ENCODE assay signal across 8 cellular contexts in the genomic region with DNA sequence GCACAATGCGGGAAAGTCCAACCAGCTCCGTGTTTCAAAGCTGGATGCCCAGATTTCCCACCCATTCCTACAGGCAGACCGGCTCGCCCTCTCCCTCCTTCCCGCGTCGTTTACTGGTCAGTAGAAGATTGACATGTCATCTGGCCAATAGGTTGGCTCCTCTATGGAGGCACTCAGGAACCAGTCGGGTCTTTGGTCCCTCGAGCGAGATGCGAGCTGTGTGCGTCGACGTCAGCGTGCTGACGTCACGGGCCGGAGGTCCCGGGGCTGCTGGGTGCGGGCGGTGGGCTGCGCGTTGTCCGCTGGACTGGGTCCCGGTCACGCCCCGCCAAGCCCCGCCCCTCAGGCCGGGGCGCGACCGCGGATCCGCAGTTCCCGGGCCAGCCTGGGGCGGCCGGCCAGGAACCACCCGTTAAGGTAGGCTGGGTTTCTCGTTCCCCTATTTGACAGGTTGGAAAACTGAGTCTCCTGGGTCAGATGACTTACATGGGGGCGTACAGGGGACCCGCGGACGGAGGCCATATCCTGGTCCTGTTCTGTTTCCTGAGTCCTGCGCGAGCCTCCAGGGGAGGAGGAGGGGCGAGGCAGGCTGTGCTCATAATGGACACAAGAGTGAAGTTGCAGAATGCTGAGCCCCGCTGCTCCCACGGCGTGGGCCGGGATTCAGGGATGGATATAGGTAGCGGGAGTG. TPM values are rescaled to one million over a fixed set of nuclear protein-coding genes. Genes with fewer than 3 reads are reported as not detected.
DNase-seq lines count a peak whose midpoint lies in the region; ATAC-seq and TF ChIP-seq lines count a peak whose summit lies in the region.

TSS of gene STARD3NL (plus strand) at position 242 of the 691 bp plus-strand sequence. CDS start 29,260 bp downstream, outside the sequence.

- ATAC-seq in GM19467 (IDR thresholded peaks at IDR 0.05; ENCODE audit: unreplicated experiment) (peak; percentile 99), lower lobe of right lung (peak; percentile 99)

- peaks cover 29% of the 10 kb centered on the region for H3K4me1 ChIP-seq in CD8-positive, alpha-beta memory T cell (ENCODE audit: insufficient read depth, low read length)
- peaks cover 40% of the 10 kb centered on the region for H3K4me1 ChIP-seq in lower lobe of right lung

- CTCF ChIA-PET in CD8-positive, alpha-beta memory T cell (lab: Charles Lee), result interaction anchor here (0.8 to 1.8 kb wide), 8 partner anchors 38 to 196 kb away, joined by 3 to 13 read pairs (median 4); no protein-coding TSS in a partner anchor

- H3K9me3 ChIP-seq in CD8-positive, alpha-beta memory T cell (ENCODE audit: low read length), result no peaks in the 10 kb centered on the region
- no peaks in the 10 kb centered on the region for H3K9me3 ChIP-seq in lower lobe of right lung

- H3K27ac ChIP-seq in CD8-positive, alpha-beta memory T cell (ENCODE audit: low read depth, low read length), result peak within 1 kb of the TSS; percentile 80
- H3K27ac ChIP-seq in lower lobe of right lung, result peak within 1 kb of the TSS; percentile 90

- H3K36me3 ChIP-seq in CD8-positive, alpha-beta memory T cell (ENCODE audit: insufficient read depth, low read length), result no peaks in the 10 kb centered on the region
- H3K36me3 ChIP-seq in lower lobe of right lung, result no peaks in the 10 kb centered on the region

- H3K9me3 Mint-ChIP-seq in CD8-positive, alpha-beta memory T cell, result no peaks in the 10 kb centered on the region

- no peak for TF ChIP-seq CTCF in lower lobe of right lung (IDR thresholded peaks at IDR 0.05)

- H3K27me3 Mint-ChIP-seq in CD8-positive, alpha-beta memory T cell, result peaks cover 6 to 10% of the 10 kb centered on the region in 2 donors

- peaks cover 41 to 51% (median 47%) of the 10 kb centered on the region in 3 donors for H3K4me1 Mint-ChIP-seq in CD8-positive, alpha-beta memory T cell

- peak within 1 kb of the TSS; percentile 95 to 99 (median 96) for H3K27ac Mint-ChIP-seq in CD8-positive, alpha-beta memory T cell

- H3K4me3 ChIP-seq in CD8-positive, alpha-beta memory T cell (ENCODE audit: low read length), result peak within 1 kb of the TSS; percentile 95
- peak within 1 kb of the TSS; percentile 76 for H3K4me3 ChIP-seq in lower lobe of right lung

- POLR2A ChIA-PET in CD8-positive, alpha-beta memory T cell (lab: Charles Lee), result interaction anchor here (0.6 to 1.0 kb wide), 3 partner anchors 9 to 38 kb away, joined by 3 to 5 read pairs (median 4); no protein-coding TSS in a partner anchor

- no peaks in the 10 kb centered on the region for H3K27me3 ChIP-seq in CD8-positive, alpha-beta memory T cell (ENCODE audit: insufficient read depth, low read length, poor library complexity, severe bottlenecking)
- H3K27me3 ChIP-seq in lower lobe of right lung (ENCODE audit: low read depth), result no peaks in the 10 kb centered on the region

- peak within 1 kb of the TSS; percentile 96 to 100 (median 98) for H3K4me3 Mint-ChIP-seq in CD8-positive, alpha-beta memory T cell

- peaks cover 0 to 10% (median 5%) of the 10 kb centered on the region in 3 donors for H3K36me3 Mint-ChIP-seq in CD8-positive, alpha-beta memory T cell

- intact Hi-C loops in lower lobe of right lung (cut with DNase I), result no loop called here

- peak; percentile 82 to 95 (median 91) for DNase-seq in CD8-positive, alpha-beta memory T cell
- DNase-seq in HS-27A (ENCODE audit: low read depth) (peak; percentile 97), NK-92 (lab: John Stamatoyannopoulos, UW; ENCODE audit: unreplicated experiment) (peak; percentile 65), lower lobe of right lung (peak; percentile 96)
- peak; percentile 70 to 82 for DNase-seq in activated CD8-positive, alpha-beta memory T cell treated with anti-CD3 and anti-CD28 coated beads for 1 hour (ENCODE audit: extremely low read depth in 1 of 2, low read depth in 1 of 2)
- peak; percentile 93 for DNase-seq in effector CD4-positive, alpha-beta T cell
- peak; percentile 78 to 94 (median 86) for DNase-seq in stimulated activated CD4-positive, alpha-beta T cell treated with anti-CD3 and anti-CD28 coated beads, TNF-alpha, amount 100 ng/mL, for 24 hours (ENCODE audit: low read depth in 3 of 3)

RNA-seq across cellular contexts. Expression of gene STARD3NL, which starts in this region (rescaled TPM):
- 10 to 100 TPM; 41.5 to 43.8 TPM for total RNA-seq in CD8-positive, alpha-beta memory T cell
- polyA plus RNA-seq in CD8-positive, alpha-beta memory T cell, result 54.2 TPM
- 49.8 TPM for total RNA-seq in lower lobe of right lung

Comparison
In these comparisons a context has a peak if more than half of its experiments do, and no peak if none do; other contexts are left out.
1. Peak in every context shown above with its lines: DNase-seq, ATAC-seq, H3K4me3 ChIP-seq and H3K27ac ChIP-seq.